Comparison of ENCODE assay signal across 6 cellular contexts in genomic region chr14:57150449-57150848, GRCh38.
"Had no signal": no experiment of that assay in that cellular context is flagged by ENCODE, and none has a peak within 500 bp of the region (broad histone marks: within the 10 kb centered on the region; RNA-seq: fewer than 3 reads in every experiment).

No MANE protein-coding gene starts in this region.

- DNase-seq: IMR-90, KBM-7, KG1 had no signal

- FAIRE-seq: HepG2 had no signal

- H3K9ac ChIP-seq: KMS-11 had no signal

- H3K4me2 ChIP-seq: KMS-11 had no signal

- ATAC-seq: HepG2 had no signal

- H3K27ac ChIP-seq: HL-60, KMS-11 had no signal
